ENCODE assay signal across 8 cellular contexts in genomic region chr5:126354012-126354856, GRCh38.
DNase-seq lines count a peak whose midpoint lies in the region; ATAC-seq and TF ChIP-seq lines count a peak whose summit lies in the region.

No MANE protein-coding gene starts in this region.

- H3K79me1 ChIP-seq in IMR-90 (ENCODE audit: low read depth in 1 of 2, low read length in 2 of 2), result 0 out of 4 replicates have a peak, but pooled peaks cover 0 to 4% of the 10 kb centered on the region in 2 experiments

- H2AK9ac ChIP-seq in IMR-90 (replicated peaks; ENCODE audit: low read depth, low read length, poor library complexity), result no peak overlapping the region

- H3K4me2 ChIP-seq in IMR-90 (ENCODE audit: low read depth, low read length), result peak overlapping the region; percentile 87

- H3K4ac ChIP-seq in IMR-90 (ENCODE audit: low read depth, low read length), result peak overlapping the region; percentile 95

- no peaks in the 10 kb centered on the region for H3K27me3 ChIP-seq in IMR-90 (ENCODE audit: control insufficient read depth, insufficient read depth, low read length)

- H3K18ac ChIP-seq in IMR-90 (ENCODE audit: low read depth, low read length), result peak overlapping the region; percentile 94

- TSS peak; percentile 98 for BruUV-seq in IMR-90 (replicated peaks; lab: Mats Ljungman, UMichigan)

- TF ChIP-seq RAD21 in IMR-90 (IDR thresholded peaks at IDR 0.05; ENCODE audit: low read length), result peak; percentile 86

- peak overlapping the region; percentile 94 for H4K91ac ChIP-seq in IMR-90 (ENCODE audit: insufficient read depth, low read depth, low read length)

- H3K27ac ChIP-seq in IMR-90 (ENCODE audit: insufficient read depth, low read length), result peak overlapping the region; percentile 69

- POLR2A ChIA-PET in IMR-90 (lab: Charles Lee; ENCODE audit: unreplicated experiment), result no interaction called here

- peak overlapping the region; percentile 95 for H3K56ac ChIP-seq in IMR-90 (ENCODE audit: extremely low read depth, insufficient read depth, low read length)

- H2BK5ac ChIP-seq in IMR-90 (ENCODE audit: low read depth, low read length, poor library complexity, severe bottlenecking), result peak overlapping the region; percentile 99

- H3K4me3 Mint-ChIP-seq in activated CD8-positive, alpha-beta memory T cell treated with anti-CD3 and anti-CD28 coated beads, Interleukin-2, amount 10 ng/mL, durations not matched to agents 7 days and 5 days, result no peak overlapping the region
- no peak overlapping the region for H3K4me3 Mint-ChIP-seq in endothelial cell (ENCODE audit: unreplicated experiment)

- H3K23ac ChIP-seq in IMR-90 (ENCODE audit: low read depth, low read length), result peak overlapping the region; percentile 100

- no peak overlapping the region for H3K27ac Mint-ChIP-seq in activated CD8-positive, alpha-beta memory T cell treated with anti-CD3 and anti-CD28 coated beads, Interleukin-2, amount 10 ng/mL, durations not matched to agents 7 days and 5 days
- H3K27ac Mint-ChIP-seq in endothelial cell (ENCODE audit: unreplicated experiment), result peak overlapping the region; percentile 97

- H4K20me1 ChIP-seq in IMR-90 (ENCODE audit: insufficient read depth, low read length), result no peaks in the 10 kb centered on the region

- H3K36me3 Mint-ChIP-seq in activated CD8-positive, alpha-beta memory T cell treated with anti-CD3 and anti-CD28 coated beads, Interleukin-2, amount 10 ng/mL, durations not matched to agents 7 days and 5 days, result no peaks in the 10 kb centered on the region
- no peaks in the 10 kb centered on the region for H3K36me3 Mint-ChIP-seq in endothelial cell (ENCODE audit: low read depth, unreplicated experiment)

- H3K36me3 ChIP-seq in IMR-90 (ENCODE audit: control insufficient read depth, insufficient read depth, low read length), result no peaks in the 10 kb centered on the region

- CTCF ChIA-PET in activated CD8-positive, alpha-beta memory T cell treated with anti-CD3 and anti-CD28 coated beads, Interleukin-2, amount 10 ng/mL, durations not matched to agents 7 days and 5 days (lab: Charles Lee), result interaction anchor here (0.9 to 3.9 kb wide), 9 partner anchors 9 to 188 kb away, joined by 3 to 25 read pairs (median 4); no protein-coding TSS in a partner anchor
- CTCF ChIA-PET in IMR-90 (lab: Yijun Ruan, JAX), result interaction anchor here (1.1 to 2.7 kb wide), 2 partner anchors 142 to 185 kb away, joined by 3 to 13 read pairs; no protein-coding TSS in a partner anchor

- peak overlapping the region; percentile 99 for H2BK120ac ChIP-seq in IMR-90 (ENCODE audit: low read depth, low read length)

- peaks cover 16% of the 10 kb centered on the region for H3K4me1 ChIP-seq in IMR-90 (ENCODE audit: control insufficient read depth, insufficient read depth, low read length)

- peak overlapping the region; percentile 99 for H2BK20ac ChIP-seq in IMR-90 (ENCODE audit: low read depth, low read length)

- H3K9me1 ChIP-seq in IMR-90 (ENCODE audit: insufficient read depth, low read length), result peaks cover 16% of the 10 kb centered on the region

- in situ Hi-C loops in IMR-90 (cut with MboI; ENCODE audit: low sequenced_read_pairs), result no loop called here

- peak overlapping the region; percentile 47; the same call in 2 of the 3 replicates for H2BK15ac ChIP-seq in IMR-90 (ENCODE audit: low read depth, low read length)

- peak overlapping the region; percentile 51; the same call in 1 of the 2 replicates for H3K4me3 ChIP-seq in IMR-90 (ENCODE audit: insufficient read depth, low read depth, low read length)

- peak overlapping the region; percentile 66 to 90; a peak in 3 of 4 replicates for H4K8ac ChIP-seq in IMR-90 (ENCODE audit: low read depth in 2 of 2, low read length in 2 of 2)

- no peak overlapping the region for H2AK5ac ChIP-seq in IMR-90 (ENCODE audit: low read depth, low read length)

- peak; percentile 44; the same call in 1 of the 2 replicates for TF ChIP-seq POLR2A in IMR-90 (IDR thresholded peaks at IDR 0.05; ENCODE audit: low read depth, low read length)

- no peaks in the 10 kb centered on the region for H3K9me3 Mint-ChIP-seq in activated CD8-positive, alpha-beta memory T cell treated with anti-CD3 and anti-CD28 coated beads, Interleukin-2, amount 10 ng/mL, durations not matched to agents 7 days and 5 days (ENCODE audit: low read depth)
- H3K9me3 Mint-ChIP-seq in endothelial cell (ENCODE audit: unreplicated experiment), result no peaks in the 10 kb centered on the region

- H3K14ac ChIP-seq in IMR-90 (replicated peaks; ENCODE audit: low read depth, low read length), result peak overlapping the region; percentile 98

- peaks cover 21% of the 10 kb centered on the region for H3K27me3 Mint-ChIP-seq in activated CD8-positive, alpha-beta memory T cell treated with anti-CD3 and anti-CD28 coated beads, Interleukin-2, amount 10 ng/mL, durations not matched to agents 7 days and 5 days
- peaks cover 1% of the 10 kb centered on the region for H3K27me3 Mint-ChIP-seq in endothelial cell (ENCODE audit: unreplicated experiment)

- DNase-seq in activated CD8-positive, alpha-beta memory T cell treated with anti-CD3 and anti-CD28 coated beads, Interleukin-2, amount 10 ng/mL, durations not matched to agents 7 days and 5 days, result no peak
- no peak for DNase-seq in activated CD8-positive, alpha-beta memory T cell treated with anti-CD3 and anti-CD28 coated beads, Interleukin-2, amount 50 U/mL, for 48 hours
- peak; percentile 98 for DNase-seq in IMR-90
- no peak for DNase-seq in endothelial cell (ENCODE audit: low spot score)
- peak; percentile 99 for DNase-seq in myocyte (ENCODE audit: low read depth)

- no peak overlapping the region for H2AFZ ChIP-seq in IMR-90 (replicated peaks; ENCODE audit: low read length, poor library complexity)

- H3K9ac ChIP-seq in IMR-90 (ENCODE audit: low read depth, low read length), result peak overlapping the region; percentile 71; the same call in 1 of the 2 replicates

- TF ChIP-seq CTCF in IMR-90 (conservative IDR thresholded peaks at IDR 0.05; ENCODE audit: low read depth, low read length), result peak; percentile 79
- no peak for TF ChIP-seq CTCF in endothelial cell (IDR thresholded peaks at IDR 0.05; ENCODE audit: unreplicated experiment)

- intact Hi-C loops in IMR-90 (cut with micrococcal nuclease), result loop anchor here (1.0 to 5.0 kb wide), 4 partner anchors 69 to 241 kb away; partner anchors contain the start of genes ALDH7A1 and GRAMD2B

- H3K9me3 ChIP-seq in IMR-90 (ENCODE audit: control insufficient read depth, insufficient read depth, low read length), result no peaks in the 10 kb centered on the region

- peak; percentile 36 for ATAC-seq in activated CD8-positive, alpha-beta memory T cell treated with anti-CD3 and anti-CD28 coated beads, Interleukin-2, amount 10 ng/mL, durations not matched to agents 7 days and 5 days
- peak; percentile 86 for ATAC-seq in IMR-90 (ENCODE audit: low read depth)
- peak; percentile 94 for ATAC-seq in SK-N-SH treated with all-trans-retinoic acid at 6 μM for 48 hours
- ATAC-seq in HG03108 (IDR thresholded peaks at IDR 0.05; ENCODE audit: unreplicated experiment), result no peak
- ATAC-seq in HG03139 (IDR thresholded peaks at IDR 0.05; ENCODE audit: unreplicated experiment), result no peak

- peak overlapping the region; percentile 70; the same call in 1 of the 2 replicates for H4K5ac ChIP-seq in IMR-90 (ENCODE audit: low read depth, low read length)

- no CpG with 5 or more reads among the region's 6 CpGs for WGBS in IMR-90 (ENCODE audit: extremely low coverage in 2 of 2, insufficient read length in 1 of 2), 2 experiments

- peaks cover 12% of the 10 kb centered on the region for H3K4me1 Mint-ChIP-seq in activated CD8-positive, alpha-beta memory T cell treated with anti-CD3 and anti-CD28 coated beads, Interleukin-2, amount 10 ng/mL, durations not matched to agents 7 days and 5 days
- peaks cover 5% of the 10 kb centered on the region for H3K4me1 Mint-ChIP-seq in endothelial cell (ENCODE audit: unreplicated experiment)

- dilution Hi-C loops in IMR-90 (cut with HindIII; ENCODE audit: low sequenced_read_pairs, unreplicated experiment), result no loop called here

TF ChIP-seq in IMR-90, 13 proteins besides CTCF, POLR2A, EP300 and RAD21:
- no peak; the same call in 1 of the 2 replicates for TF ChIP-seq CHD1 (IDR thresholded peaks at IDR 0.05; ENCODE audit: low read depth, low read length)
- peak; percentile 76 for TF ChIP-seq SMC3 (IDR thresholded peaks at IDR 0.05; ENCODE audit: low read depth, low read length)
- TF ChIP-seq MAFK (IDR thresholded peaks at IDR 0.05; ENCODE audit: low read depth, low read length), result 0 out of 2 replicates have a peak, but pooled peaks have one; percentile 0
TF ChIP-seq in IMR-90: peak in this region for 2.

TF ChIP-seq in SK-N-SH treated with all-trans-retinoic acid at 6 μM for 48 hours, 23 proteins besides CTCF, POLR2A, EP300 and RAD21 (continues in another document):
- no peak for TF ChIP-seq PPARA (CRISPR knock-in tag; IDR thresholded peaks at IDR 0.05; ENCODE audit: borderline replicate concordance)
- no peak for TF ChIP-seq CREB5 (CRISPR knock-in tag; IDR thresholded peaks at IDR 0.05; ENCODE audit: low read depth)
- TF ChIP-seq CSRNP3 (CRISPR knock-in tag; IDR thresholded peaks at IDR 0.05), result no peak
- TF ChIP-seq ZFP30 (CRISPR knock-in tag; IDR thresholded peaks at IDR 0.05), result no peak
- no peak for TF ChIP-seq ZNF70 (CRISPR knock-in tag; IDR thresholded peaks at IDR 0.05)
- TF ChIP-seq SNAI2 (CRISPR knock-in tag; IDR thresholded peaks at IDR 0.05), result no peak
- TF ChIP-seq ESRRG (CRISPR knock-in tag; IDR thresholded peaks at IDR 0.05), result no peak
- TF ChIP-seq ZNF565 (CRISPR knock-in tag; conservative IDR thresholded peaks at IDR 0.05; ENCODE audit: low read depth), result no peak

Comparison
In these comparisons a context has a peak if more than half of its experiments do, and no peak if none do; other contexts are left out.
1. ATAC-seq: peak in activated CD8-positive, alpha-beta memory T cell treated with anti-CD3 and anti-CD28 coated beads, Interleukin-2, amount 10 ng/mL, durations not matched to agents 7 days and 5 days (single experiment), IMR-90 (single experiment) and SK-N-SH treated with all-trans-retinoic acid at 6 μM for 48 hours (single experiment); none in HG03108 (single experiment) and HG03139 (single experiment).
2. DNase-seq: peak in IMR-90 (single experiment) and myocyte (single experiment); none in activated CD8-positive, alpha-beta memory T cell treated with anti-CD3 and anti-CD28 coated beads, Interleukin-2, amount 10 ng/mL, durations not matched to agents 7 days and 5 days (single experiment), activated CD8-positive, alpha-beta memory T cell treated with anti-CD3 and anti-CD28 coated beads, Interleukin-2, amount 50 U/mL, for 48 hours (single experiment) and endothelial cell (single experiment).